10 cellular contexts compared by ENCODE assay signal in genomic region chr19:13487985-13488384, GRCh38.
"Had no signal": no experiment of that assay in that cellular context is flagged by ENCODE, and none has a peak within 500 bp of the region (broad histone marks: within the 10 kb centered on the region; RNA-seq: fewer than 3 reads in every experiment).

No MANE protein-coding gene starts in this region.

- H3K27ac ChIP-seq: GM23248, HL-60, KMS-11 had no signal

- H2AFZ ChIP-seq: GM23248 had no signal

- H3K4me2 ChIP-seq: KMS-11 had no signal

- FAIRE-seq: H54 had no signal

- H3K9ac ChIP-seq: GM23248, KMS-11 had no signal

- H3K4me3 ChIP-seq: GM23248 had no signal

- DNase-seq: GM23248, GOT3, H9, HCEC 1CT, IMR-90, Karpas-422, KBM-7 had no signal
